11 cellular contexts compared by ENCODE assay signal in genomic region chr5:96279796-96280542, GRCh38.
DNase-seq lines count a peak whose midpoint lies in the region; ATAC-seq, FAIRE-seq and TF ChIP-seq lines count a peak whose summit lies in the region.
"Had no signal": no experiment of that assay in that cellular context is flagged by ENCODE, and none has a peak within 500 bp of the region (broad histone marks: within the 10 kb centered on the region; RNA-seq: fewer than 3 reads in every experiment).

No MANE protein-coding gene starts in this region.

- peak; percentile 77 for FAIRE-seq in GM12892 (lab: Jason Lieb, UNC)
- no peak for FAIRE-seq in bronchial epithelial cell (lab: Jason Lieb, UNC)

- ATAC-seq in GM19438 (IDR thresholded peaks at IDR 0.05; ENCODE audit: low read depth, unreplicated experiment) (peak; percentile 77), HG03095 (IDR thresholded peaks at IDR 0.05; ENCODE audit: unreplicated experiment) (peak; percentile 88)

- H3K4me3 ChIP-seq in bronchial epithelial cell (ENCODE audit: low read depth, low read length) = no peak overlapping the region
- H3K4me3 ChIP-seq: sigmoid colon had no signal

- H3K36me3 ChIP-seq in bronchial epithelial cell (ENCODE audit: control insufficient read depth, insufficient read depth, low read length) = no peaks in the 10 kb centered on the region
- H3K36me3 ChIP-seq: sigmoid colon had no signal

- H3K27me3 ChIP-seq in bronchial epithelial cell (ENCODE audit: control insufficient read depth, insufficient read depth, low read length) = no peaks in the 10 kb centered on the region
- H3K27me3 ChIP-seq: sigmoid colon had no signal

- no peak for TF ChIP-seq POLR2A in GM12892 (IDR thresholded peaks at IDR 0.05; ENCODE audit: low read depth, low read length)

- DNase-seq in GM12892 (ENCODE audit: insufficient read length) (no peak), bronchial epithelial cell (ENCODE audit: low read depth) (peak; percentile 98), C1 segment of cervical spinal cord (lab: John Stamatoyannopoulos, UW) (no peak), germinal center (ENCODE audit: low spot score) (no peak), NCI-H187 treated with DMSO at 0.1 percent for 48 hours (lab: John Stamatoyannopoulos, UW) (no peak), AML-193 (lab: John Stamatoyannopoulos, UW) (no peak)
- DNase-seq: activated gamma-delta T cell, NCI-H510A treated with DMSO at 0.1 percent for 48 hours, sigmoid colon had no signal

- TF ChIP-seq CTCF in bronchial epithelial cell (IDR thresholded peaks at IDR 0.05; ENCODE audit: insufficient read depth, low read length, severe bottlenecking) = no peak
